Comparison of ENCODE assay signal across 8 cellular contexts in the genomic region with DNA sequence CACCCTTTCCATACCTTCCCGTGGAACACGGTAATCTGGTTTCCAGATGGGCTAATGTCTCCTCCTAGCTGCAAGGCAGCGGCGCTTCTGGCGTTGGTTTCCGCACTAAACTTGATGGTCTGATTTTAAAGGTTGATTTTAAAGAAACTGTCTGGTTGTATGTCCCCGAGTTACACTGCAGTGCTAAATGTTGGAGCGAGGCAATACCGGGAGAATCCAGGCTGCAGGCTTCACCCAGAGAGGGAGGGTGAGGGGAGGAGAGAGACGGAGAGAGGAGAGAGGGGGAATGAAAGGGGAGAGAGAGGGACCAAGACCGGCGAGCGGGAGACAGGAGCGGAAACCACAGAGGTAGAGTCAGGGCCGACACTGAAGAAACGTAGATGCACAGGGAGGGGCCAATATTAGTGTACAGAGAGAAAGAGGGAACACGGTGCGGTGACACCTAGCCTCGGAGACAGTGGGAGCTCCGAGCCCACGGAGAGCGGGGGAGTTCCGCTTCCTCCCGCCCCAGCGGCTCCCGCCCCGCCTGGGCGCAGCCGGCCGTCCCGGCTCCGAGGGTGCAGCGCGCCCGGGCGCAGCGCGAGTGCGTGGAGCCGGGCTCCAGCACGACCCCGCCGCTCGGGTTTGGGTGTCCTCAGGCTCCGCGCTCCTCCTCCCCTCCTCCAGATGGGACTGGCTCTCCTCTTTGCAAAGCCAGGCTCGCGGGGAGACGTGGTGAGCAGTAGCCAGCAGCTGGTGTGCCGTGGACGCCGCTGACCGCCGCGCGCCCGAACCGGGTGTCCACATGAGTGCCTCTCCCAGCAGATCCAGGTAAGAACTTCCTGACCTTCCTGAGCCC.
A peak's percentile ranks its signal among the peaks of the same experiment; 100 is the strongest.
DNase-seq lines count a peak whose midpoint lies in the region; ATAC-seq and TF ChIP-seq lines count a peak whose summit lies in the region.

No MANE protein-coding gene starts in this region.

- TF ChIP-seq POLR2A in vagina (IDR thresholded peaks at IDR 0.05), result no peak

- H3K4me1 Mint-ChIP-seq in naive B cell, result peaks cover 11 to 20% (median 14%) of the 10 kb centered on the region in 3 donors

- H3K36me3 Mint-ChIP-seq in naive B cell, result no peaks in the 10 kb centered on the region

- ATAC-seq in HG02973 (IDR thresholded peaks at IDR 0.05; ENCODE audit: unreplicated experiment), result peak; percentile 50
- peak; percentile 78 for ATAC-seq in SK-N-SH treated with all-trans-retinoic acid at 6 μM for 48 hours
- ATAC-seq in naive B cell (ENCODE audit: low read depth in 2 of 2), result peak; percentile 23 to 25

- H3K27me3 ChIP-seq in effector memory CD4-positive, alpha-beta T cell (replicated peaks; ENCODE audit: control insufficient read depth, insufficient read depth, low read length, poor library complexity, severe bottlenecking), result no peaks in the 10 kb centered on the region
- no peaks in the 10 kb centered on the region for H3K27me3 ChIP-seq in vagina

- no peaks in the 10 kb centered on the region for H3K9me3 Mint-ChIP-seq in naive B cell

- no peaks in the 10 kb centered on the region for H3K4me1 ChIP-seq in effector memory CD4-positive, alpha-beta T cell (ENCODE audit: control insufficient read depth, insufficient read depth, low read length, poor library complexity, severe bottlenecking)
- H3K4me1 ChIP-seq in vagina, result peaks cover 5% of the 10 kb centered on the region

- H3K27me3 Mint-ChIP-seq in naive B cell, result peaks cover 30 to 54% (median 36%) of the 10 kb centered on the region in 3 donors

- peak overlapping the region in 6 of 8 donors; percentile 7 to 82 (median 54) for H3K4me3 Mint-ChIP-seq in naive B cell

- no peaks in the 10 kb centered on the region for H3K9me3 ChIP-seq in effector memory CD4-positive, alpha-beta T cell (ENCODE audit: control insufficient read depth, low read length)
- no peaks in the 10 kb centered on the region for H3K9me3 ChIP-seq in vagina

- H3K27ac Mint-ChIP-seq in naive B cell, result peak overlapping the region in 2 of 6 donors; percentile 33 to 83

- H3K36me3 ChIP-seq in effector memory CD4-positive, alpha-beta T cell (ENCODE audit: control insufficient read depth, insufficient read depth, low read length), result no peaks in the 10 kb centered on the region
- H3K36me3 ChIP-seq in vagina, result no peaks in the 10 kb centered on the region

- DNase-seq in effector memory CD4-positive, alpha-beta T cell, result no peak
- DNase-seq in naive B cell (no peak), vagina (ENCODE audit: extremely low spot score in 2 of 2) (no peak), NAMALWA (ENCODE audit: low spot score) (no peak)
- DNase-seq in NK-92 treated with Interleukin-12 subunit alpha and Interleukin-12 subunit beta, amount 100 ng/mL, for 24 hours (lab: John Stamatoyannopoulos, UW), result no peak

- intact Hi-C loops in vagina (cut with DNase I), result no loop called here

- H3K4me3 ChIP-seq in GM12875 (ENCODE audit: low read depth, low read length), result peak overlapping the region; percentile 65
- peak overlapping the region; percentile 44 for H3K4me3 ChIP-seq in effector memory CD4-positive, alpha-beta T cell (ENCODE audit: insufficient read depth, low read depth, low read length, poor library complexity, severe bottlenecking)
- peak overlapping the region; percentile 25 to 26 for H3K4me3 ChIP-seq in vagina

- H3K27ac ChIP-seq in effector memory CD4-positive, alpha-beta T cell (ENCODE audit: insufficient read depth, low read length, poor library complexity, severe bottlenecking), result no peak overlapping the region
- no peak overlapping the region for H3K27ac ChIP-seq in vagina

- TF ChIP-seq CTCF in GM12875 (IDR thresholded peaks at IDR 0.05; ENCODE audit: borderline replicate concordance, insufficient read depth, low read depth, low read length) (no peak), vagina (IDR thresholded peaks at IDR 0.05) (no peak)

TF ChIP-seq in SK-N-SH treated with all-trans-retinoic acid at 6 μM for 48 hours, 23 proteins besides CTCF, POLR2A, EP300 and RAD21:
- 0 out of 2 replicates have a peak, but pooled peaks have one; percentile 8 for TF ChIP-seq ZNF70 (CRISPR knock-in tag; IDR thresholded peaks at IDR 0.05)
- TF ChIP-seq, protein P1, sequence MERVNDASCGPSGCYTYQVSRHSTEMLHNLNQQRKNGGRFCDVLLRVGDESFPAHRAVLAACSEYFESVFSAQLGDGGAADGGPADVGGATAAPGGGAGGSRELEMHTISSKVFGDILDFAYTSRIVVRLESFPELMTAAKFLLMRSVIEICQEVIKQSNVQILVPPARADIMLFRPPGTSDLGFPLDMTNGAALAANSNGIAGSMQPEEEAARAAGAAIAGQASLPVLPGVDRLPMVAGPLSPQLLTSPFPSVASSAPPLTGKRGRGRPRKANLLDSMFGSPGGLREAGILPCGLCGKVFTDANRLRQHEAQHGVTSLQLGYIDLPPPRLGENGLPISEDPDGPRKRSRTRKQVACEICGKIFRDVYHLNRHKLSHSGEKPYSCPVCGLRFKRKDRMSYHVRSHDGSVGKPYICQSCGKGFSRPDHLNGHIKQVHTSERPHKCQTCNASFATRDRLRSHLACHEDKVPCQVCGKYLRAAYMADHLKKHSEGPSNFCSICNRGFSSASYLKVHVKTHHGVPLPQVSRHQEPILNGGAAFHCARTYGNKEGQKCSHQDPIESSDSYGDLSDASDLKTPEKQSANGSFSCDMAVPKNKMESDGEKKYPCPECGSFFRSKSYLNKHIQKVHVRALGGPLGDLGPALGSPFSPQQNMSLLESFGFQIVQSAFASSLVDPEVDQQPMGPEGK (CRISPR knock-in tag; IDR thresholded peaks at IDR 0.05; ENCODE audit: borderline replicate concordance), result no peak

Comparison
In these comparisons a context has a peak if more than half of its experiments do, and no peak if none do; other contexts are left out.
1. ATAC-seq: peak in every context shown above with its lines; median percentile 78 in SK-N-SH treated with all-trans-retinoic acid at 6 μM for 48 hours; 50 in HG02973; 24 in naive B cell.